Comparison of ENCODE assay signal across 23 cellular contexts in genomic region chr6:70563540-70563939, GRCh38. TPM values are rescaled to one million over a fixed set of nuclear protein-coding genes. Genes with fewer than 3 reads are reported as not detected.
DNase-seq lines count a peak whose midpoint lies in the region; TF ChIP-seq lines count a peak whose summit lies in the region.
"Had no signal": no experiment of that assay in that cellular context is flagged by ENCODE, and none has a peak within 500 bp of the region (broad histone marks: within the 10 kb centered on the region; RNA-seq: fewer than 3 reads in every experiment).

No MANE protein-coding gene starts in this region.

- H3K4me1 Mint-ChIP-seq in IgD-negative memory B cell (peaks cover 8 to 11% (median 10%) of the 10 kb centered on the region in 3 donors), glutamatergic neuron (ENCODE audit: low read depth, unreplicated experiment) (peaks cover 5% of the 10 kb centered on the region)

- no peak overlapping the region for H2BK5ac ChIP-seq in mesenchymal stem cell (ENCODE audit: low read depth, low read length, poor library complexity, severe bottlenecking)

- no peak overlapping the region for H3K4me3 ChIP-seq in AG09309 (ENCODE audit: control insufficient read depth, low read depth, low read length)
- no peak overlapping the region for H3K4me3 ChIP-seq in choroid plexus epithelial cell (ENCODE audit: low read depth, low read length)
- no peak overlapping the region for H3K4me3 ChIP-seq in mesenchymal stem cell (ENCODE audit: insufficient read depth in 1 of 2, low read depth in 1 of 2, low read length in 2 of 2)
- H3K4me3 ChIP-seq: A549, body of pancreas, colonic mucosa, hepatocyte, suprapubic skin had no signal

- H3K79me1 ChIP-seq in mesenchymal stem cell (replicated peaks; ENCODE audit: low read length, poor library complexity, severe bottlenecking) = peaks cover 5% of the 10 kb centered on the region

- H4K8ac ChIP-seq in mesenchymal stem cell (ENCODE audit: low read length) = no peak overlapping the region

- H3K27ac ChIP-seq in mesenchymal stem cell (ENCODE audit: low read length, poor library complexity, severe bottlenecking) = no peak overlapping the region
- H3K27ac ChIP-seq: A549, body of pancreas, colonic mucosa, hepatocyte, neutrophil, suprapubic skin had no signal

- no peak overlapping the region for H4K91ac ChIP-seq in mesenchymal stem cell (ENCODE audit: low read length)

- no peak overlapping the region for H3K23ac ChIP-seq in mesenchymal stem cell (ENCODE audit: low read length in 2 of 2)

- no peaks in the 10 kb centered on the region for H3K27me3 ChIP-seq in mesenchymal stem cell (ENCODE audit: control insufficient read depth in 1 of 2, insufficient read depth in 1 of 2, low read length in 2 of 2)
- H3K27me3 ChIP-seq: body of pancreas, colonic mucosa, hepatocyte, neutrophil, suprapubic skin had no signal

- H3K36me3 Mint-ChIP-seq in IgD-negative memory B cell (peaks cover 2% of the 10 kb centered on the region), glutamatergic neuron (ENCODE audit: unreplicated experiment) (no peaks in the 10 kb centered on the region)
- H3K36me3 Mint-ChIP-seq: CD14-positive monocyte had no signal

- no peak overlapping the region for H2BK12ac ChIP-seq in mesenchymal stem cell (ENCODE audit: low read length in 2 of 2)

- no peaks in the 10 kb centered on the region for H3K36me3 ChIP-seq in mesenchymal stem cell (ENCODE audit: control insufficient read depth in 1 of 2, insufficient read depth in 2 of 2, low read depth in 1 of 2, low read length in 2 of 2)
- H3K36me3 ChIP-seq: colonic mucosa, neutrophil had no signal

- DNase-seq in AG09309 (ENCODE audit: low read depth) = peak; percentile 43
- DNase-seq in choroid plexus epithelial cell (ENCODE audit: low read depth) = peak; percentile 41
- DNase-seq in mesenchymal stem cell = peak; percentile 3
- DNase-seq in glutamatergic neuron = no peak
- no peak for DNase-seq in effector CD8-positive, alpha-beta T cell (lab: John Stamatoyannopoulos, UW)
- no peak for DNase-seq in EL
- DNase-seq in anterior cingulate cortex (lab: John Stamatoyannopoulos, UW) = no peak
- DNase-seq: activated T-cell treated with anti-CD3 and anti-CD28 coated beads, Interleukin-2, amount 50 U/mL, for 72 hours; body of pancreas; colonic mucosa; foreskin fibroblast; GDM1; islet precursor cell; Kasumi-1; NCI-H2081 treated with DMSO at 0.1 percent for 48 hours; NCI-H524 had no signal

- no peaks in the 10 kb centered on the region for H3K4me1 ChIP-seq in mesenchymal stem cell (ENCODE audit: control insufficient read depth, insufficient read depth, low read depth, low read length)
- H3K4me1 ChIP-seq: colonic mucosa had no signal

- no peak overlapping the region for H3K18ac ChIP-seq in mesenchymal stem cell (ENCODE audit: low read depth in 1 of 2, low read length in 2 of 2)

- no peak overlapping the region for H2BK15ac ChIP-seq in mesenchymal stem cell (ENCODE audit: low read depth, poor library complexity, severe bottlenecking)

- H3K27me3 Mint-ChIP-seq in IgD-negative memory B cell = no peaks in the 10 kb centered on the region
- H3K27me3 Mint-ChIP-seq in glutamatergic neuron (ENCODE audit: unreplicated experiment) = no peaks in the 10 kb centered on the region
- H3K27me3 Mint-ChIP-seq: activated naive CD4-positive, alpha-beta T cell treated with anti-CD3 and anti-CD28 coated beads, Interleukin-2, amount 50 U/mL, for 24 hours had no signal

- no peak for TF ChIP-seq CTCF in AG09309 (IDR thresholded peaks at IDR 0.05; ENCODE audit: control insufficient read depth, insufficient read depth, low read depth, low read length, missing control alignments)
- no peak for TF ChIP-seq CTCF in choroid plexus epithelial cell (conservative IDR thresholded peaks at IDR 0.05; ENCODE audit: low read depth, low read length)
- TF ChIP-seq CTCF in glutamatergic neuron (IDR thresholded peaks at IDR 0.05; ENCODE audit: partially characterized antibody, unreplicated experiment) = no peak

- peak overlapping the region in 1 of 4 donors; percentile 37 for H3K4me3 Mint-ChIP-seq in IgD-negative memory B cell
- no peak overlapping the region for H3K4me3 Mint-ChIP-seq in glutamatergic neuron (ENCODE audit: unreplicated experiment)
- H3K4me3 Mint-ChIP-seq: activated naive CD4-positive, alpha-beta T cell treated with anti-CD3 and anti-CD28 coated beads, Interleukin-2, amount 50 U/mL, for 24 hours; activated T-cell treated with anti-CD3 and anti-CD28 coated beads, Interleukin-2, amount 50 U/mL, for 72 hours; CD14-positive monocyte had no signal

- no peak overlapping the region for H2BK120ac ChIP-seq in mesenchymal stem cell (ENCODE audit: low read depth, low read length)

- WGBS in mesenchymal stem cell = 74% methylated on average over 5 of the region's 6 CpGs

- no peak overlapping the region for H2AFZ ChIP-seq in mesenchymal stem cell (ENCODE audit: low read depth, low read length)
- H2AFZ ChIP-seq: hepatocyte had no signal

- no peaks in the 10 kb centered on the region for H3K9me3 ChIP-seq in mesenchymal stem cell (ENCODE audit: control insufficient read depth, low read length)
- H3K9me3 ChIP-seq: A549, body of pancreas, colonic mucosa, neutrophil, suprapubic skin had no signal

- no peak overlapping the region for H2AK5ac ChIP-seq in mesenchymal stem cell (ENCODE audit: low read length, severe bottlenecking)

- H3K4ac ChIP-seq in mesenchymal stem cell (ENCODE audit: low read depth in 1 of 2, low read length in 2 of 2) = no peak overlapping the region

- H3K9ac ChIP-seq in mesenchymal stem cell (ENCODE audit: low read length) = no peak overlapping the region

- H3K4me2 ChIP-seq in mesenchymal stem cell (ENCODE audit: low read length, poor library complexity, severe bottlenecking) = no peak overlapping the region
- H3K4me2 ChIP-seq: A549, hepatocyte had no signal

- H3K14ac ChIP-seq in mesenchymal stem cell (ENCODE audit: low read length in 2 of 2) = no peak overlapping the region

- H3K27ac Mint-ChIP-seq in IgD-negative memory B cell (peak overlapping the region in 2 of 3 donors; percentile 18 to 65), glutamatergic neuron (ENCODE audit: unreplicated experiment) (no peak overlapping the region)
- H3K27ac Mint-ChIP-seq: activated naive CD4-positive, alpha-beta T cell treated with anti-CD3 and anti-CD28 coated beads, Interleukin-2, amount 50 U/mL, for 24 hours; activated T-cell treated with anti-CD3 and anti-CD28 coated beads, Interleukin-2, amount 50 U/mL, for 72 hours had no signal

- no peaks in the 10 kb centered on the region for H3K9me3 Mint-ChIP-seq in IgD-negative memory B cell
- no peaks in the 10 kb centered on the region for H3K9me3 Mint-ChIP-seq in glutamatergic neuron (ENCODE audit: unreplicated experiment)
- H3K9me3 Mint-ChIP-seq: activated naive CD4-positive, alpha-beta T cell treated with anti-CD3 and anti-CD28 coated beads, Interleukin-2, amount 50 U/mL, for 24 hours; CD14-positive monocyte had no signal

RNA-seq across cellular contexts. Expression of gene SDHAF4, which starts 3.2 kb away (rescaled TPM):
- 10.9 TPM for polyA plus RNA-seq in IgD-negative memory B cell
- polyA plus RNA-seq in mesenchymal stem cell (2013, experiment 1 of 2) = 7.3 TPM
- polyA plus RNA-seq in mesenchymal stem cell (2013, experiment 2 of 2) = 10.5 TPM
- 9.0 TPM for total RNA-seq in glutamatergic neuron (ENCODE audit: unreplicated experiment)

Comparison
In these comparisons a context has a peak if more than half of its experiments do, and no peak if none do; other contexts are left out.
1. DNase-seq: peak in AG09309 (single experiment), choroid plexus epithelial cell (single experiment) and mesenchymal stem cell (single experiment); none in glutamatergic neuron (single experiment), effector CD8-positive, alpha-beta T cell (single experiment), EL (single experiment) and anterior cingulate cortex (0 of 58).